In the genomic region with DNA sequence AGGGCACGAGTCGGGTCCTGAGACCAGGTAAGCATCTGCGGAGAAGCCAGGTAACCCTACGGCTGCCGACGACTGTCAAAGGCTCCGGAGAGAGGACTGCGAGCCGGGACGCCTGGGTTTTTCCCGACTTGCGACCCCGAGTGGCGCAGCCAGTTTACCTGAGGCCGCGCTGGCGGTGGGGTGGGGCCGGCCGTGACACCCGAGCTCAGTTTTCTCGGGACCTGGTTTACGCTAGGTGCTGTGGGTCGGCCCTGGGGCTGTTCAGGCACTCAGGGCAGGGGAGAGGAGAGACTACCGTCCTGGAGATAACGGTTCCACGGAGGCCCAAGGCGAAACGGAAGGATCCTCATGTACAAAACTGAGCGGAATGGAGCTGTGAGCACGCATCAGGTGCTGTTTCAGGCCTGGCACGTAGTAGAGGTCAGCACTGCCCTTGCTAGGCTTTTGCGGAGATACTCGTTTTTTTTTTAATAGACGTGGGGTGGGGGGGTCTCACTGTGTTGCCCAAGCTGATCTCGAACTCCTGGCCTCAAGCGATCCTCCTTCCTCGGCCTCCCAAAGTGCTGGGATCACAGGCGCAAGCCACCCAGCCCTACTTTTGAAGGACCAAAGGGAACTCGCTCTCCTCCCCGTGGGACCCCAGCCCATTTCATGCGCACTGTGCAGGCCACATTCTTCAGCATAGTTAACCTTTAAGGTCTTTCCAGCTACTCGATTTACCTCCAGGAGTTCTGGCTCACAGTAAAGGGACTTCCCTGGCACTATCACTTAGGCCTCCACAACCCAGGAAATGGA, we compare ENCODE assay signal across 8 cellular contexts. TPM values are rescaled to one million over a fixed set of nuclear protein-coding genes. Genes with fewer than 3 reads are reported as not detected.
DNase-seq lines count a peak whose midpoint lies in the region; ATAC-seq, FAIRE-seq and TF ChIP-seq lines count a peak whose summit lies in the region.

No MANE protein-coding gene starts in this region.

- peaks cover 24% of the 10 kb centered on the region for H3K36me3 ChIP-seq in BE2C

- H3K9me3 Mint-ChIP-seq in activated naive CD8-positive, alpha-beta T cell treated with anti-CD3 and anti-CD28 coated beads, Interleukin-2, amount 50 U/mL, for 24 hours, result no peaks in the 10 kb centered on the region

- no peak for FAIRE-seq in D721Med (lab: Jason Lieb, UNC)

- H3K9me3 ChIP-seq in BE2C, result no peaks in the 10 kb centered on the region

- TF ChIP-seq CTCF in BE2C (IDR thresholded peaks at IDR 0.05; ENCODE audit: low read depth, low read length) (no peak), GM10248 (IDR thresholded peaks at IDR 0.05; ENCODE audit: control extremely low read depth, extremely low read depth, low read depth, missing control alignments) (no peak), D721Med (IDR thresholded peaks at IDR 0.05; ENCODE audit: insufficient read depth, missing control alignments) (no peak)

- CTCF ChIA-PET in GM10248 (lab: Yijun Ruan, JAX), result interaction anchor here (0.8 to 2.7 kb wide), 7 partner anchors 10 to 374 kb away, joined by 3 to 18 read pairs (median 4); partner anchors contain the start of gene ARL6IP4

- H3K4me3 ChIP-seq in BE2C (ENCODE audit: low read depth, low read length), result peak overlapping the region; percentile 92

- peaks cover 28% of the 10 kb centered on the region for H3K36me3 Mint-ChIP-seq in activated naive CD8-positive, alpha-beta T cell treated with anti-CD3 and anti-CD28 coated beads, Interleukin-2, amount 50 U/mL, for 24 hours (ENCODE audit: low read depth)

- peak overlapping the region; percentile 75 for H3K27ac ChIP-seq in substantia nigra (ENCODE audit: low read depth, low read length, poor library complexity, severe bottlenecking)

- peak overlapping the region; percentile 100 for H3K4me3 Mint-ChIP-seq in activated naive CD8-positive, alpha-beta T cell treated with anti-CD3 and anti-CD28 coated beads, Interleukin-2, amount 50 U/mL, for 24 hours

- H3K4me1 Mint-ChIP-seq in activated naive CD8-positive, alpha-beta T cell treated with anti-CD3 and anti-CD28 coated beads, Interleukin-2, amount 50 U/mL, for 24 hours, result peaks cover 83% of the 10 kb centered on the region

- no peaks in the 10 kb centered on the region for H3K4me1 ChIP-seq in BE2C

- peak; percentile 8 for ATAC-seq in GM19452 (IDR thresholded peaks at IDR 0.05; ENCODE audit: unreplicated experiment)
- ATAC-seq in activated naive CD8-positive, alpha-beta T cell treated with anti-CD3 and anti-CD28 coated beads, Interleukin-2, amount 50 U/mL, for 24 hours, result peak; percentile 2

- POLR2A ChIA-PET in GM10248 (lab: Yijun Ruan, JAX), result interaction anchor here (0.6 to 2.3 kb wide), 29 partner anchors 9 to 1882 kb away, joined by 3 to 41 read pairs (median 5); partner anchors contain the start of genes KMT5A, OGFOD2, SBNO1 and ZCCHC8

- peak overlapping the region; percentile 98 for H3K27ac Mint-ChIP-seq in activated naive CD8-positive, alpha-beta T cell treated with anti-CD3 and anti-CD28 coated beads, Interleukin-2, amount 50 U/mL, for 24 hours

- peaks cover 4% of the 10 kb centered on the region for H3K27me3 Mint-ChIP-seq in activated naive CD8-positive, alpha-beta T cell treated with anti-CD3 and anti-CD28 coated beads, Interleukin-2, amount 50 U/mL, for 24 hours

- H3K27me3 ChIP-seq in BE2C, result no peaks in the 10 kb centered on the region

- DNase-seq in BE2C, result no peak
- DNase-seq in HT-29 (ENCODE audit: low spot score), result peak; percentile 16
- no peak for DNase-seq in activated naive CD8-positive, alpha-beta T cell treated with anti-CD3 and anti-CD28 coated beads, Interleukin-2, amount 50 U/mL, for 24 hours
- DNase-seq in kidney tubule cell (ENCODE audit: low spot score), result peak; percentile 22
- DNase-seq in substantia nigra (lab: John Stamatoyannopoulos, UW), result no peak
- no peak for DNase-seq in GM10248 (ENCODE audit: extremely low spot score)
- DNase-seq in D721Med (ENCODE audit: insufficient read length, low spot score), result no peak

RNA-seq across cellular contexts. Expression of gene MTRFR, which starts 0.5 kb away (rescaled TPM):
- 35.6 TPM for polyA plus RNA-seq in BE2C (2012; ENCODE audit: insufficient read depth, insufficient read length, low read depth)
- 11.8 and 15.6 TPM in 2 replicates for total RNA-seq in HT-29 (2014; rRNA removed; shearing (Covaris generic))

RNA-seq across cellular contexts. Expression of gene MPHOSPH9, which starts 0.8 kb away (rescaled TPM):
- 11.3 TPM for polyA plus RNA-seq in BE2C (2012; ENCODE audit: insufficient read depth, insufficient read length, low read depth)
- 30.2 and 34.3 TPM in 2 replicates for total RNA-seq in HT-29 (2014; rRNA removed; shearing (Covaris generic))

RNA-seq across cellular contexts. Expression of gene CDK2AP1, which starts 38.0 kb away (rescaled TPM):
- polyA plus RNA-seq in BE2C (2012; ENCODE audit: insufficient read depth, insufficient read length, low read depth), result 231 TPM
- 76.1 and 81.6 TPM in 2 replicates for total RNA-seq in HT-29 (2014; rRNA removed; shearing (Covaris generic))

Comparison
In these comparisons a context has a peak if more than half of its experiments do, and no peak if none do; other contexts are left out.
1. DNase-seq: peak in HT-29 (single experiment) and kidney tubule cell (single experiment); none in BE2C (single experiment), activated naive CD8-positive, alpha-beta T cell treated with anti-CD3 and anti-CD28 coated beads, Interleukin-2, amount 50 U/mL, for 24 hours (single experiment), substantia nigra (0 of 49), GM10248 (single experiment) and D721Med (single experiment).